ENCODE assay signal across 12 cellular contexts in genomic region chr5:65061974-65062353, GRCh38.
DNase-seq lines count a peak whose midpoint lies in the region; ATAC-seq and TF ChIP-seq lines count a peak whose summit lies in the region.
"Had no signal": no experiment of that assay in that cellular context is flagged by ENCODE, and none has a peak within 500 bp of the region (broad histone marks: within the 10 kb centered on the region; RNA-seq: fewer than 3 reads in every experiment).

No MANE protein-coding gene starts in this region.

- no peak overlapping the region for H3K27ac Mint-ChIP-seq in activated CD4-positive, alpha-beta T cell treated with anti-CD3 and anti-CD28 coated beads, Interleukin-2, amount 10 ng/mL, durations not matched to agents 24 days and 14 days
- peak overlapping the region; percentile 7; the same call in 1 of the 2 replicates for H3K27ac Mint-ChIP-seq in HFFc6
- no peak overlapping the region for H3K27ac Mint-ChIP-seq in activated CD4-positive, alpha-beta memory T cell treated with anti-CD3 and anti-CD28 coated beads, Interleukin-2, amount 10 ng/mL, durations not matched to agents 7 days and 5 days
- H3K27ac Mint-ChIP-seq: activated CD8-positive, alpha-beta memory T cell treated with anti-CD3 and anti-CD28 coated beads, Interleukin-2, amount 10 ng/mL, durations not matched to agents 7 days and 5 days; effector memory CD8-positive, alpha-beta T cell had no signal

- no peaks in the 10 kb centered on the region for H3K27me3 ChIP-seq in thoracic aorta (replicated peaks; ENCODE audit: insufficient read depth)

- DNase-seq in activated CD4-positive, alpha-beta T cell treated with anti-CD3 and anti-CD28 coated beads, Interleukin-2, amount 10 ng/mL, durations not matched to agents 24 days and 14 days, result peak; percentile 25
- DNase-seq in activated CD4-positive, alpha-beta T cell treated with anti-CD3 and anti-CD28 coated beads, Interleukin-2, amount 50 U/mL, for 48 hours, result no peak
- DNase-seq in HFFc6, result no peak
- no peak for DNase-seq in thoracic aorta (ENCODE audit: low spot score)
- DNase-seq in activated CD4-positive, alpha-beta memory T cell treated with anti-CD3 and anti-CD28 coated beads, Interleukin-2, amount 10 ng/mL, durations not matched to agents 7 days and 5 days, result no peak
- no peak for DNase-seq in cerebellar cortex (ENCODE audit: low spot score)
- no peak for DNase-seq in SW480 (ENCODE audit: low spot score)
- DNase-seq: activated CD8-positive, alpha-beta memory T cell treated with anti-CD3 and anti-CD28 coated beads, Interleukin-2, amount 10 ng/mL, durations not matched to agents 7 days and 5 days; DMS79; effector memory CD8-positive, alpha-beta T cell had no signal

- no peak for TF ChIP-seq CTCF in HFFc6 (IDR thresholded peaks at IDR 0.05)
- TF ChIP-seq CTCF in thoracic aorta (IDR thresholded peaks at IDR 0.05), result no peak

- intact Hi-C loops in activated CD4-positive, alpha-beta T cell treated with anti-CD3 and anti-CD28 coated beads, Interleukin-2, amount 10 ng/mL, durations not matched to agents 24 days and 14 days (cut with micrococcal nuclease), result no loop called here

- H3K4me1 ChIP-seq in thoracic aorta (ENCODE audit: control insufficient read depth in 1 of 2, low read depth in 2 of 2), result peaks cover 21 to 62% of the 10 kb centered on the region in 2 donors

- POLR2A ChIA-PET in activated CD4-positive, alpha-beta memory T cell treated with anti-CD3 and anti-CD28 coated beads, Interleukin-2, amount 10 ng/mL, durations not matched to agents 7 days and 5 days (lab: Charles Lee), result no interaction called here

- peak; percentile 40 for ATAC-seq in HG03354 (IDR thresholded peaks at IDR 0.05; ENCODE audit: poor library complexity, severe bottlenecking, unreplicated experiment)
- ATAC-seq in thoracic aorta (ENCODE audit: insufficient number of reproducible peaks, low FRiP score, low read depth), result no peak
- ATAC-seq: activated CD8-positive, alpha-beta memory T cell treated with anti-CD3 and anti-CD28 coated beads, Interleukin-2, amount 10 ng/mL, durations not matched to agents 7 days and 5 days; effector memory CD8-positive, alpha-beta T cell had no signal

- no peaks in the 10 kb centered on the region for H3K9me3 ChIP-seq in thoracic aorta

- no peaks in the 10 kb centered on the region for H3K36me3 ChIP-seq in thoracic aorta

- H3K4me3 ChIP-seq in thoracic aorta, result no peak overlapping the region

- H3K27ac ChIP-seq in thoracic aorta, result peak overlapping the region; percentile 91 to 92
- H3K27ac ChIP-seq: 22Rv1 had no signal

- H3K27me3 Mint-ChIP-seq in activated CD4-positive, alpha-beta T cell treated with anti-CD3 and anti-CD28 coated beads, Interleukin-2, amount 10 ng/mL, durations not matched to agents 24 days and 14 days, result peaks cover 9% of the 10 kb centered on the region
- peaks cover 2% of the 10 kb centered on the region; the same call in 1 of the 2 replicates for H3K27me3 Mint-ChIP-seq in HFFc6 (ENCODE audit: insufficient read depth)
- peaks cover 19% of the 10 kb centered on the region for H3K27me3 Mint-ChIP-seq in activated CD4-positive, alpha-beta memory T cell treated with anti-CD3 and anti-CD28 coated beads, Interleukin-2, amount 10 ng/mL, durations not matched to agents 7 days and 5 days

- H3K36me3 Mint-ChIP-seq in activated CD4-positive, alpha-beta T cell treated with anti-CD3 and anti-CD28 coated beads, Interleukin-2, amount 10 ng/mL, durations not matched to agents 24 days and 14 days (ENCODE audit: low read depth), result no peaks in the 10 kb centered on the region
- 0 out of 2 replicates have a peak, but pooled peaks cover 5% of the 10 kb centered on the region for H3K36me3 Mint-ChIP-seq in HFFc6 (ENCODE audit: low read depth)
- no peaks in the 10 kb centered on the region for H3K36me3 Mint-ChIP-seq in activated CD4-positive, alpha-beta memory T cell treated with anti-CD3 and anti-CD28 coated beads, Interleukin-2, amount 10 ng/mL, durations not matched to agents 7 days and 5 days (ENCODE audit: low read depth)
- H3K36me3 Mint-ChIP-seq: activated CD8-positive, alpha-beta memory T cell treated with anti-CD3 and anti-CD28 coated beads, Interleukin-2, amount 10 ng/mL, durations not matched to agents 7 days and 5 days had no signal

- H3K4me1 Mint-ChIP-seq in activated CD4-positive, alpha-beta T cell treated with anti-CD3 and anti-CD28 coated beads, Interleukin-2, amount 10 ng/mL, durations not matched to agents 24 days and 14 days, result no peaks in the 10 kb centered on the region
- H3K4me1 Mint-ChIP-seq in HFFc6 (ENCODE audit: low read depth), result peaks cover 43% of the 10 kb centered on the region
- peaks cover 2% of the 10 kb centered on the region for H3K4me1 Mint-ChIP-seq in activated CD4-positive, alpha-beta memory T cell treated with anti-CD3 and anti-CD28 coated beads, Interleukin-2, amount 10 ng/mL, durations not matched to agents 7 days and 5 days

- CTCF ChIA-PET in activated CD4-positive, alpha-beta memory T cell treated with anti-CD3 and anti-CD28 coated beads, Interleukin-2, amount 10 ng/mL, durations not matched to agents 7 days and 5 days (lab: Charles Lee), result no interaction called here

- peaks cover 3% of the 10 kb centered on the region for H3K9me3 Mint-ChIP-seq in activated CD4-positive, alpha-beta T cell treated with anti-CD3 and anti-CD28 coated beads, Interleukin-2, amount 10 ng/mL, durations not matched to agents 24 days and 14 days
- 0 out of 2 replicates have a peak, but pooled peaks cover 3% of the 10 kb centered on the region for H3K9me3 Mint-ChIP-seq in HFFc6
- H3K9me3 Mint-ChIP-seq in activated CD4-positive, alpha-beta memory T cell treated with anti-CD3 and anti-CD28 coated beads, Interleukin-2, amount 10 ng/mL, durations not matched to agents 7 days and 5 days, result no peaks in the 10 kb centered on the region
- H3K9me3 Mint-ChIP-seq: effector memory CD8-positive, alpha-beta T cell had no signal

- H3K4me3 Mint-ChIP-seq in activated CD4-positive, alpha-beta T cell treated with anti-CD3 and anti-CD28 coated beads, Interleukin-2, amount 10 ng/mL, durations not matched to agents 24 days and 14 days, result no peak overlapping the region
- H3K4me3 Mint-ChIP-seq in HFFc6, result no peak overlapping the region
- H3K4me3 Mint-ChIP-seq in activated CD4-positive, alpha-beta memory T cell treated with anti-CD3 and anti-CD28 coated beads, Interleukin-2, amount 10 ng/mL, durations not matched to agents 7 days and 5 days, result no peak overlapping the region
- H3K4me3 Mint-ChIP-seq: activated CD8-positive, alpha-beta memory T cell treated with anti-CD3 and anti-CD28 coated beads, Interleukin-2, amount 10 ng/mL, durations not matched to agents 7 days and 5 days; effector memory CD8-positive, alpha-beta T cell had no signal
